ENCODE assay signal across 9 cellular contexts in the genomic region with DNA sequence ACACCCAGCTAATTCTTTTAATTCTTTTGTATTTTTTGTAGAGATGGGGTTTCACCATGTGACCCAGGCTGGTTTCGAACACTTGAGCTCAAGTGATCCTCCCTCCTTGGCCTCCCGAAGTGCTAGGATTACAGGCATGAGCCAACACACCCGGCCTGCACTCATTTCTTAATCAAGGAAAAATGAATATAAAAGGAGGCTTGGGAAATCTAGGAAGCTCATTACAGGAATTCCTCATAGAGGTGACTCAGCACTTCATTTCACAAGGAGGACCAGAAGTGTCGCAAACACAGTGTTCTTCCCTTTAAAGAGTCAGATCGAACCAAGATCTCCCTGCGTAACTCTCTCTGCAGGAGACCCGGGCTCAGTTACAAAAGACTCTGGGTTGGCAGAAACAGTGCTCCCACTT. TPM values are rescaled to one million over a fixed set of nuclear protein-coding genes. Genes with fewer than 3 reads are reported as not detected.
DNase-seq lines count a peak whose midpoint lies in the region; ATAC-seq and TF ChIP-seq lines count a peak whose summit lies in the region.
"Had no signal": no experiment of that assay in that cellular context is flagged by ENCODE, and none has a peak within 500 bp of the region (broad histone marks: within the 10 kb centered on the region; RNA-seq: fewer than 3 reads in every experiment).

No MANE protein-coding gene starts in this region.

- peak; percentile 86 for DNase-seq in SIG-M5 treated with dmso at 0.1 percent for 504 hours (lab: John Stamatoyannopoulos, UW; ENCODE audit: unreplicated experiment)
- DNase-seq in SIG-M5 (lab: John Stamatoyannopoulos, UW), result no peak
- peak; percentile 86 for DNase-seq in astrocyte of the cerebellum (ENCODE audit: low read depth)
- peak; percentile 61 for DNase-seq in kidney glomerular epithelial cell (lab: John Stamatoyannopoulos, UW)
- DNase-seq in ureter (ENCODE audit: low spot score), result peak; percentile 66
- no peak for DNase-seq in NCI-H146 (lab: John Stamatoyannopoulos, UW)
- DNase-seq: CD4-positive, CD25-positive, alpha-beta regulatory T cell had no signal

- no peak for ATAC-seq in GM18505 (IDR thresholded peaks at IDR 0.05; ENCODE audit: unreplicated experiment)
- no peak for ATAC-seq in HG03469 (IDR thresholded peaks at IDR 0.05; ENCODE audit: unreplicated experiment)

- no peak overlapping the region for H3K4me3 ChIP-seq in astrocyte of the cerebellum (ENCODE audit: low read depth, low read length)

- in situ Hi-C loops in astrocyte of the cerebellum (cut with HindIII; ENCODE audit: low sequenced_read_pairs), result no loop called here

- no peak for TF ChIP-seq POLR2A in GM18505 (IDR thresholded peaks at IDR 0.05; ENCODE audit: borderline replicate concordance, extremely low read depth, insufficient read depth, insufficient read length)

- TF ChIP-seq CTCF in astrocyte of the cerebellum (IDR thresholded peaks at IDR 0.05; ENCODE audit: low read depth, low read length, missing control alignments), result no peak

RNA-seq across cellular contexts. Expression of gene NFKBIA, which starts 30.3 kb away (rescaled TPM):
- total RNA-seq in ureter, result 152 TPM

Comparison
In these comparisons a context has a peak if more than half of its experiments do, and no peak if none do; other contexts are left out.
1. DNase-seq: peak in SIG-M5 treated with dmso at 0.1 percent for 504 hours (single experiment), astrocyte of the cerebellum (single experiment), kidney glomerular epithelial cell (single experiment) and ureter (single experiment); none in SIG-M5 (single experiment) and NCI-H146 (single experiment).